ENCODE assay signal across 32 cellular contexts in the genomic region with DNA sequence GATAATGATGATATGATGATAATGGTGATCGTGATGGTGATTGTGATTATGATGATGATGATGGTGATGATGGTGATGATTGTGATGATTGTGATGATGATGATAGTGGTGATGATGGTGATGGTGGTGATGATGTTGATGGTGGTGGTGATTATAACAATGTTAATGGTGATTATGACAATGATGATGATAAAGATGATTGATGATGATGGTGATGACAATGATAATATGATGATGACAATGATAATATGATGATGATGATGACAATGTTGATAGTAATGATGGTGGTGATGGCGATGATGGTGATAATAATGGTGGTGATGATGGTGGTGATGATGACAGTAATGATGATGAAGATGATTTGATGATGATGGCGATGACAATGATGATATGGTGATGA. TPM values are rescaled to one million over a fixed set of nuclear protein-coding genes. Genes with fewer than 3 reads are reported as not detected.
"Had no signal": no experiment of that assay in that cellular context is flagged by ENCODE, and none has a peak within 500 bp of the region (broad histone marks: within the 10 kb centered on the region; RNA-seq: fewer than 3 reads in every experiment).

No MANE protein-coding gene starts in this region.

- H3K9ac ChIP-seq: neural progenitor cell had no signal

- ATAC-seq: foreskin keratinocyte; gastroesophageal sphincter; heart right ventricle; left cardiac atrium; left lung; naive thymus-derived CD4-positive, alpha-beta T cell; stimulated activated memory B cell treated with anti-CD40 and anti-IgM and Interleukin-4, amounts not matched to agents 10 μg/mL and 1 μg/mL and 100 μg/mL, for 72 hours; stimulated activated naive CD8-positive, alpha-beta T cell treated with anti-CD3 and anti-CD28 coated beads, Interleukin-15, Interleukin-2, amounts not matched to agents 100 U/mL and 50 U/mL, for 24 hours had no signal

- H3K4me2 ChIP-seq: neural progenitor cell had no signal

- FAIRE-seq: endothelial cell of umbilical vein, islet of Langerhans had no signal

- H2AFZ ChIP-seq: neural progenitor cell had no signal

- H3K4me3 ChIP-seq: coronary artery, esophagus muscularis mucosa, gastroesophageal sphincter, heart right ventricle, left lung, neural progenitor cell, prostate gland, right atrium auricular region, sigmoid colon, testis, tibial artery had no signal

- H3K36me3 ChIP-seq: esophagus muscularis mucosa, gastroesophageal sphincter, heart right ventricle, left lung, neural progenitor cell, prostate gland, right atrium auricular region, sigmoid colon, tibial artery had no signal

- H3K9me3 ChIP-seq: esophagus muscularis mucosa, gastroesophageal sphincter, heart right ventricle, left lung, prostate gland, right atrium auricular region, sigmoid colon, testis, tibial artery had no signal

- H3K4me1 ChIP-seq: esophagus muscularis mucosa, foreskin keratinocyte, gastroesophageal sphincter, heart right ventricle, left lung, neural progenitor cell, prostate gland, right atrium auricular region, testis, tibial artery had no signal

- DNase-seq: dermis blood vessel endothelial cell; effector memory CD4-positive, alpha-beta T cell; foreskin keratinocyte; glutamatergic neuron; heart right ventricle; hippocampal formation; left cardiac atrium; left lung; mesenchymal stem cell; midbrain; naive thymus-derived CD4-positive, alpha-beta T cell; nucleus accumbens; sigmoid colon; stimulated activated CD4-positive, alpha-beta T cell treated with anti-CD3 and anti-CD28 coated beads, Interleukin-2, amount 100 ng/mL, for 24 hours; stimulated activated CD4-positive, alpha-beta T cell treated with anti-CD3 and anti-CD28 coated beads, Interleukin-4, amount 100 ng/mL, for 24 hours; stimulated activated naive CD8-positive, alpha-beta T cell treated with anti-CD3 and anti-CD28 coated beads, Interleukin-15, Interleukin-2, amounts not matched to agents 100 U/mL and 50 U/mL, for 24 hours; substantia nigra; testis; tibial artery had no signal

- H3K27ac ChIP-seq: coronary artery, esophagus muscularis mucosa, foreskin keratinocyte, gastroesophageal sphincter, heart right ventricle, left lung, neural progenitor cell, prostate gland, right atrium auricular region, sigmoid colon, testis, tibial artery had no signal

- H3K27me3 ChIP-seq: foreskin keratinocyte, neural progenitor cell, right atrium auricular region, sigmoid colon, testis, tibial artery had no signal

RNA-seq across cellular contexts. Expression of gene ZNF536, which starts 34.1 kb away (rescaled TPM):
- total RNA-seq: dermis blood vessel endothelial cell; endothelial cell of umbilical vein; epithelial cell of proximal tubule; foreskin keratinocyte; lung microvascular endothelial cell; naive thymus-derived CD4-positive, alpha-beta T cell; osteocyte had no signal
- polyA plus RNA-seq: endothelial cell of umbilical vein; fibroblast of lung; foreskin keratinocyte; naive thymus-derived CD4-positive, alpha-beta T cell had no signal
